In genomic region chr21:34702341-34702807, GRCh38 we compare ENCODE assay signal across 13 cellular contexts. TPM values are rescaled to one million over a fixed set of nuclear protein-coding genes. Genes with fewer than 3 reads are reported as not detected.
DNase-seq lines count a peak whose midpoint lies in the region; ATAC-seq and TF ChIP-seq lines count a peak whose summit lies in the region.
"Had no signal": no experiment of that assay in that cellular context is flagged by ENCODE, and none has a peak within 500 bp of the region (broad histone marks: within the 10 kb centered on the region; RNA-seq: fewer than 3 reads in every experiment).

No MANE protein-coding gene starts in this region.

- no peak overlapping the region for H3K4me3 Mint-ChIP-seq in MCF 10A (ENCODE audit: unreplicated experiment)
- H3K4me3 Mint-ChIP-seq: activated naive CD4-positive, alpha-beta T cell treated with anti-CD3 and anti-CD28 coated beads for 36 hours; memory B cell had no signal

- H3K36me3 ChIP-seq in thyroid gland, result no peaks in the 10 kb centered on the region

- no peak for ATAC-seq in HG03039 (IDR thresholded peaks at IDR 0.05; ENCODE audit: unreplicated experiment)

- POLR2A ChIA-PET in MCF 10A (lab: Yijun Ruan, JAX), result interaction anchor here (0.6 kb wide), 1 partner anchor 41 kb away, joined by 3 read pairs; no protein-coding TSS in a partner anchor

- no peaks in the 10 kb centered on the region for H3K9me3 Mint-ChIP-seq in MCF 10A (ENCODE audit: unreplicated experiment)
- H3K9me3 Mint-ChIP-seq: activated naive CD4-positive, alpha-beta T cell treated with anti-CD3 and anti-CD28 coated beads for 36 hours; memory B cell had no signal

- DNase-seq in HCEC 1CT, result peak; percentile 37
- peak; percentile 88 for DNase-seq in MCF 10A (ENCODE audit: unreplicated experiment)
- DNase-seq in lower leg skin (ENCODE audit: low spot score in 2 of 2), result peak; percentile 60 to 92
- DNase-seq in thyroid gland, result peak; percentile 11 to 17
- no peak for DNase-seq in activated gamma-delta T cell (lab: John Stamatoyannopoulos, UW)
- no peak for DNase-seq in NCI-H2081 treated with DMSO at 0.1 percent for 48 hours (lab: John Stamatoyannopoulos, UW)
- DNase-seq: activated CD4-positive, alpha-beta T cell treated with anti-CD3 and anti-CD28 coated beads, Interleukin-2, amount 50 U/mL, for 1 hour; activated naive CD4-positive, alpha-beta T cell treated with anti-CD3 and anti-CD28 coated beads for 36 hours; DMS 273 treated with DMSO at 0.1 percent for 48 hours; MV-4-11; NCI-H774 had no signal

- no TSS peak for BruUV-seq in MCF 10A (replicated peaks; lab: Mats Ljungman, UMichigan)

- no peaks in the 10 kb centered on the region for H3K9me3 ChIP-seq in thyroid gland

- peak overlapping the region in 1 of 3 donors; percentile 26 for H3K27ac ChIP-seq in thyroid gland

- no peak for TF ChIP-seq CTCF in MCF 10A (IDR thresholded peaks at IDR 0.05; ENCODE audit: unreplicated experiment)
- TF ChIP-seq CTCF in lower leg skin (IDR thresholded peaks at IDR 0.05), result no peak
- no peak for TF ChIP-seq CTCF in thyroid gland (IDR thresholded peaks at IDR 0.05)

- CTCF ChIA-PET in MCF 10A (lab: Yijun Ruan, JAX), result interaction anchor here (1.0 to 1.1 kb wide), 2 partner anchors 9 to 39 kb away, joined by 3 to 4 read pairs; no protein-coding TSS in a partner anchor

- 58% methylated on average over 15 to 16 of the region's 16 CpGs for WGBS in lower leg skin, 2 donors
- 90 to 94% methylated on average over 12 to 16 of the region's 16 CpGs for WGBS in thyroid gland, 2 donors

- H3K4me3 ChIP-seq in lower leg skin (ENCODE audit: low read depth, poor library complexity, severe bottlenecking) (no peak overlapping the region), thyroid gland (replicated peaks in 1 of 3) (no peak overlapping the region)

- peaks cover 22% of the 10 kb centered on the region for H3K4me1 Mint-ChIP-seq in MCF 10A (ENCODE audit: insufficient read depth, unreplicated experiment)

- no peaks in the 10 kb centered on the region for H3K36me3 Mint-ChIP-seq in MCF 10A (ENCODE audit: insufficient read depth, unreplicated experiment)
- H3K36me3 Mint-ChIP-seq: memory B cell had no signal

- H3K27me3 Mint-ChIP-seq in MCF 10A (ENCODE audit: insufficient read depth, unreplicated experiment), result no peaks in the 10 kb centered on the region

- intact Hi-C loops in MCF 10A (cut with micrococcal nuclease), result no loop called here
- intact Hi-C loops in lower leg skin (cut with DNase I; ENCODE audit: low total_unique reads), result no loop called here
- intact Hi-C loops in thyroid gland (cut with DNase I), result no loop called here

- TF ChIP-seq POLR2A in lower leg skin (IDR thresholded peaks at IDR 0.05), result no peak
- no peak for TF ChIP-seq POLR2A in thyroid gland (IDR thresholded peaks at IDR 0.05)

- H3K4me1 ChIP-seq in thyroid gland, result peaks cover 0 to 16% of the 10 kb centered on the region in 2 donors

- peak overlapping the region; percentile 54 for H3K27ac Mint-ChIP-seq in MCF 10A (ENCODE audit: low read depth, unreplicated experiment)
- H3K27ac Mint-ChIP-seq: activated naive CD4-positive, alpha-beta T cell treated with anti-CD3 and anti-CD28 coated beads for 36 hours; memory B cell had no signal

- no peaks in the 10 kb centered on the region for H3K27me3 ChIP-seq in thyroid gland

RNA-seq across cellular contexts. Expression of gene CLIC6, which starts 33.6 kb away (rescaled TPM):
- not detected in 2 replicates for total RNA-seq in MCF 10A (2022)
- total RNA-seq in lower leg skin, result 1 to 10 TPM; 2.1 to 5.9 (median 3.3) TPM
- 10 to 100 TPM in 2 of 4 donors, 1 to 10 TPM in 2; 3.9 to 23.9 (median 8.0) TPM for total RNA-seq in thyroid gland

Comparison
In these comparisons a context has a peak if more than half of its experiments do, and no peak if none do; other contexts are left out.
1. DNase-seq: peak in HCEC 1CT (single experiment), MCF 10A (single experiment), lower leg skin (2 of 2) and thyroid gland (2 of 2); none in activated gamma-delta T cell (single experiment) and NCI-H2081 treated with DMSO at 0.1 percent for 48 hours (single experiment).